ENCODE assay signal across 17 cellular contexts in the genomic region with DNA sequence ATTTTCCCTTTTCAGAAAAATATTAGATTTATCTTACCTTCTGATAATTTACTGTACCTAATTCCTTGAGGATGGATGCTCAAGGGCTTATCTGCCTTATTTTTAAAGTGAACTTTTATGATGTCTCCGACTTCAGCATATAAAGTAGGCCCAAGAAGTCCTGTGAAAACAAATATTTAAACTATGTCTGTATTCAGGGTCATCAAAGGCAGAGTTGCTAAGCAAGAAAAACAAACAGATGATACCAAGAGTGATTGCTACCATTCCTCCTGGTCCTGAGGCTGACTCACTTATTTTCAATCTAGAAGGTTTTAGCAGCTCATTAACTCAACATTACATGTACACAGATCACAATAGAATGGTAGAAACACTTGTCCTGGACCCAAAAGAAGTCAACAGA. TPM values are rescaled to one million over a fixed set of nuclear protein-coding genes. Genes with fewer than 3 reads are reported as not detected.
DNase-seq lines count a peak whose midpoint lies in the region; ATAC-seq, FAIRE-seq and TF ChIP-seq lines count a peak whose summit lies in the region.
"Had no signal": no experiment of that assay in that cellular context is flagged by ENCODE, and none has a peak within 500 bp of the region (broad histone marks: within the 10 kb centered on the region; RNA-seq: fewer than 3 reads in every experiment).

No MANE protein-coding gene starts in this region.

- TF ChIP-seq POLR2A in A549 (IDR thresholded peaks at IDR 0.05; ENCODE audit: low read length), result no peak

- peak overlapping the region; percentile 24; the same call in 1 of the 3 replicates for H3K4me2 ChIP-seq in A549

- H3K4me1 ChIP-seq in A549, result peaks cover 26% of the 10 kb centered on the region; the same call in 2 of the 3 replicates
- H3K4me1 ChIP-seq: SJSA1, spleen had no signal

- peak in 1 of 2 experiments; percentile 66 for DNase-seq in A549 (ENCODE audit: low read depth in 1 of 2, low spot score in 1 of 2)
- DNase-seq in EH (ENCODE audit: low read depth), result peak; percentile 42
- peak; percentile 1 for DNase-seq in astrocyte of the spinal cord (ENCODE audit: low read depth, low spot score)
- DNase-seq in left lobe of liver (ENCODE audit: low spot score), result no peak
- no peak for DNase-seq in SHP77 (lab: John Stamatoyannopoulos, UW)
- DNase-seq in NCI-H187 (lab: John Stamatoyannopoulos, UW), result no peak
- DNase-seq: activated CD8-positive, alpha-beta memory T cell treated with anti-CD3 and anti-CD28 coated beads for 24 hours; activated effector memory CD4-positive, alpha-beta T cell treated with Interleukin-2 at 50 U/mL for 16 hours; DMS79; occipital lobe; spleen; stimulated activated naive CD8-positive, alpha-beta T cell treated with anti-CD3 and anti-CD28 coated beads, Interleukin-15, amount 100 ng/mL, for 72 hours had no signal

- TF ChIP-seq RAD21 in A549 (conservative IDR thresholded peaks at IDR 0.05 in 1 of 2, IDR thresholded peaks at IDR 0.05 in 1 of 2), result no peak

- POLR2A ChIA-PET in A549 (lab: Yijun Ruan, JAX), result no interaction called here

- H3K27ac ChIP-seq in A549, result no peak overlapping the region; a peak in 1 of 6 replicates
- H3K27ac ChIP-seq: SJSA1, spleen had no signal

- no peak for TF ChIP-seq EP300 in A549 (IDR thresholded peaks at IDR 0.05)

- 3% methylated on average over 1 of the region's 1 CpG for WGBS in A549 (ENCODE audit: missing lambda C conversion rate)

- TF ChIP-seq CTCF in A549 (IDR thresholded peaks at IDR 0.05), result no peak
- no peak for TF ChIP-seq CTCF in astrocyte of the spinal cord (IDR thresholded peaks at IDR 0.05; ENCODE audit: low read depth, low read length)

- peak; percentile 70 to 78; a peak in 5 of 6 replicates for ATAC-seq in A549
- ATAC-seq in left lobe of liver, result peak; percentile 11
- ATAC-seq in GM19324 (IDR thresholded peaks at IDR 0.05; ENCODE audit: low FRiP score, unreplicated experiment), result no peak
- ATAC-seq in GM18502 (IDR thresholded peaks at IDR 0.05; ENCODE audit: poor library complexity, unreplicated experiment), result no peak
- ATAC-seq: stimulated activated naive CD8-positive, alpha-beta T cell treated with anti-CD3 and anti-CD28 coated beads, Interleukin-15, amount 100 ng/mL, for 72 hours had no signal

- H3K4me3 ChIP-seq in A549 (no peak overlapping the region), astrocyte of the spinal cord (ENCODE audit: low read depth, low read length) (no peak overlapping the region)
- H3K4me3 ChIP-seq: SJSA1, spleen had no signal

- no peak for FAIRE-seq in A549 (lab: Jason Lieb, UNC)
- FAIRE-seq: H1, urothelium cell line had no signal

- CTCF ChIA-PET in A549 (lab: Yijun Ruan, JAX), result interaction anchor here (0.7 to 1.3 kb wide), 2 partner anchors 13 to 30 kb away, joined by 3 read pairs; no protein-coding TSS in a partner anchor

- in situ Hi-C loops in astrocyte of the spinal cord (cut with HindIII; ENCODE audit: low sequenced_read_pairs), result no loop called here

- no peaks in the 10 kb centered on the region for H3K9me3 ChIP-seq in A549
- H3K9me3 ChIP-seq: SJSA1, spleen had no signal

TF ChIP-seq in A549, 52 proteins besides CTCF, POLR2A, EP300 and RAD21:
- TF ChIP-seq RFX5 (IDR thresholded peaks at IDR 0.05) (no peak), FOSL2 (IDR thresholded peaks at IDR 0.05) (no peak), FOSL2 (CRISPR knock-in tag; IDR thresholded peaks at IDR 0.05) (0 out of 2 replicates have a peak, but pooled peaks have one; percentile 28)
TF ChIP-seq in A549: peak in this region for 1.

RNA-seq across cellular contexts. Expression of gene F5, which starts 14.1 kb away (rescaled TPM):
- 0.36 and 1.4 TPM in 2 replicates for polyA plus RNA-seq in A549 (2011; rRNA removed)
- polyA plus RNA-seq in A549 (2012; cell fraction: cytosol; rRNA removed), result 0.01 and 0.04 TPM in 2 replicates
- polyA plus RNA-seq in A549 (2012; cell fraction: nucleus; rRNA removed), result 0.06 and 0.22 TPM in 2 replicates
- polyA plus RNA-seq in A549 (2017; fragmentation: RNase III; extraction: RNeasy Plus Mini Kit Qiagen cat#74134 plus additional on column Dnase treatment), result 0.03 to 0.04 TPM (median 0.04 TPM) in 3 replicates
- polyA minus RNA-seq in A549 (2011; rRNA and poly(A)+ RNA removed), result 0.33 and 0.44 TPM in 2 replicates
- total RNA-seq in left lobe of liver, result 174 TPM
- total RNA-seq: SJSA1 had no signal

RNA-seq across cellular contexts. Expression of gene SELP, which starts 57.7 kb away (rescaled TPM):
- polyA plus RNA-seq in A549 (2011; rRNA removed) (not detected in 2 replicates), A549 (2017; fragmentation: RNase III; extraction: RNeasy Plus Mini Kit Qiagen cat#74134 plus additional on column Dnase treatment) (not detected in 3 replicates)
- polyA plus RNA-seq in A549 (2012; cell fraction: cytosol; rRNA removed), result not detected in 2 replicates
- polyA plus RNA-seq in A549 (2012; cell fraction: nucleus; rRNA removed), result not detected in 2 replicates
- polyA minus RNA-seq in A549 (2011; rRNA and poly(A)+ RNA removed), result not detected in 2 replicates
- total RNA-seq in left lobe of liver, result 0.78 TPM
- total RNA-seq: H1, SJSA1 had no signal
- polyA plus RNA-seq: H1 had no signal

Comparison
In these comparisons a context has a peak if more than half of its experiments do, and no peak if none do; other contexts are left out.
1. ATAC-seq: peak in A549 (2 of 2) and left lobe of liver (single experiment); none in GM19324 (single experiment) and GM18502 (single experiment).
2. DNase-seq: peak in EH (single experiment) and astrocyte of the spinal cord (single experiment); none in left lobe of liver (single experiment), SHP77 (0 of 2) and NCI-H187 (0 of 2).